Comparison of ENCODE assay signal across 2 cellular contexts in the genomic region with DNA sequence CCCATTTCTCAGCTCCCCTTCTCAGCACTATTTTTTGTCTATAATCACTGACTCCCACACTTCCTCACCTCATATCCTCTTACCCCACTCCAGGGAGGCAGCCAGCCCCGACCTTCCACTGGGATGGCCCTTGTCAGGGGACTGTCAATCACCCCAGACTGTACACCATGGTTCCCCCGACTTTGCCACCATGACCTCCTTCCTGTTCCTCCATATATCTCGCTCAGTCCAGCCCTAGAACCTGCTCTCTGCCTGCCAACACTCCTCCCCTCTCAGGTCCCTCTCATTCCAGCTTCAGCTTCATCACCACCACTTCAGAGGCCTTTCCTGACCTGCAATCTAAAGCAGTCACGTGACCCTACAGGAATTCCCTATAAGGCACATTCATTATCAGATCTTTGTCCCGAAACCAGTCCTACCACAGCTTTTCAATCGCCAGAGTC.
TF ChIP-seq lines count a peak whose summit lies in the region.

No MANE protein-coding gene starts in this region.

TF ChIP-seq in GM23338, 12 proteins besides CTCF, POLR2A, EP300 and RAD21:
- TF ChIP-seq CREB1 (CRISPR knock-in tag; IDR thresholded peaks at IDR 0.05; ENCODE audit: low read depth), result no peak
- no peak for TF ChIP-seq ZNF114 (CRISPR knock-in tag; IDR thresholded peaks at IDR 0.05)

TF ChIP-seq in endothelial cell of umbilical vein, 7 proteins besides CTCF, POLR2A, EP300 and RAD21:
- TF ChIP-seq, protein P1, sequence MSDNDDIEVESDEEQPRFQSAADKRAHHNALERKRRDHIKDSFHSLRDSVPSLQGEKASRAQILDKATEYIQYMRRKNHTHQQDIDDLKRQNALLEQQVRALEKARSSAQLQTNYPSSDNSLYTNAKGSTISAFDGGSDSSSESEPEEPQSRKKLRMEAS (IDR thresholded peaks at IDR 0.05; ENCODE audit: insufficient read depth, insufficient read length), result no peak
- TF ChIP-seq JUN (IDR thresholded peaks at IDR 0.05; ENCODE audit: borderline replicate concordance, insufficient read depth, insufficient read length, low read depth) (no peak), MYC (IDR thresholded peaks at IDR 0.05; ENCODE audit: low read depth, low read length) (no peak), EZH2 (IDR thresholded peaks at IDR 0.05; ENCODE audit: borderline replicate concordance, low read depth, low read length, severe bottlenecking) (no peak), FOS (IDR thresholded peaks at IDR 0.05; ENCODE audit: borderline replicate concordance, insufficient read depth, low read length) (no peak), GATA2 (IDR thresholded peaks at IDR 0.05; ENCODE audit: insufficient read depth, insufficient read length, low read depth, low read length) (no peak), POLR2AphosphoS5 (IDR thresholded peaks at IDR 0.05; ENCODE audit: insufficient read depth, low read depth, low read length) (no peak)
